Comparison of ENCODE assay signal across 2 cellular contexts in the genomic region with DNA sequence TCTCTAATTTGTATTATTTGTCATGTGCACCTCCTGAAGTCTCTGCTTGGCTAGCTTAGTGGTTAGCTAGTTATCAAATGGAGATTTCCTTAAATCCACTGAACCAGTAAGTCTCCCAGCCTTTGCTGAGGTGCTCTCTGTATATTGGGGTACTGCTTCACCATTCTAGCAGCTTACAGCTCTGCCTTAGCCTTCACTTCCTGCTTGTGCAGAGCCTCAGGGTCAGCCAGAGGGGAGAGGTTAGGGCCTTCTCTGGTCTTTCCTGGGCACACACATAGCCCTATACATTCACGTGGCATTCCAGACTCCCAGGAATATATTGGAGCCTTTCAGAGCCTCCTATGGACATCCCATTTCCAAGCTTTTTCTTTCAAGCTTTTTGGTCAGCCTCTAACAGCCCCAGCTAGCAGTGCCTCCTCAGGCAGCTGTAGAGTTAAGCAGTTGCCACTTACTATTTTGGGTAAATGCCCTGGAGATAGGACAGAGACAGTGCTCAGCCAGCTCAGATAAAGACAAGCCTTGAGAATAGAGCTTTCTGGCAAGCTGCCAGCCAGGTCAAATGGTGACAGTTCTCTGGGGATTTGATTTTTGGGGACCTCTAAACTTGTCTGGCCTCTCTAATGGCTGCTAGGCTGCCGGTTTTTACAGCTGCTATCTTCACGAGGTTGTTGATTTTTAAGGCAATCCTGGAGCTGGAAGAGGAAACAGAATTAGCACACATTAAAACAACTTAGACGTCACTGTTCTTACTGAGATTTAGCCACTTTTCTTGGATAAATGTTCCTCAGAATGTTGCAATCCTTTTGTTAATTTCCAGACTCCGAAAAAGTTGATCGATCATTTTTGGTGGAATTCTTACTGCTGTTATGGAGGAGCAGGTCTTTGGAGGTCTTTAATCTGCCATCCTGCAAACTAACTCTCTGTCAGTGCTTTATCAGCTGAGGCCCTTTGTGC.
TF ChIP-seq lines count a peak whose summit lies in the region.

No MANE protein-coding gene starts in this region.

TF ChIP-seq in Ishikawa, 13 proteins besides CTCF, POLR2A, EP300 and RAD21:
- TF ChIP-seq NFIC (IDR thresholded peaks at IDR 0.05) (peak; percentile 52), ZBTB7A (IDR thresholded peaks at IDR 0.05; ENCODE audit: low read depth) (no peak)
TF ChIP-seq in Ishikawa: peak in this region for 1.

TF ChIP-seq in K562, 482 proteins besides CTCF, POLR2A, EP300 and RAD21:
- TF ChIP-seq ZNF507 (tag; conservative IDR thresholded peaks at IDR 0.05) (0 out of 2 replicates have a peak, but pooled peaks have one; percentile 12), EP400 (IDR thresholded peaks at IDR 0.05) (no peak), KDM2B (CRISPR knock-in tag; IDR thresholded peaks at IDR 0.05) (no peak), NFIX (CRISPR knock-in tag; IDR thresholded peaks at IDR 0.05; ENCODE audit: low read depth) (peak; percentile 88), CBFA2T3 (IDR thresholded peaks at IDR 0.05) (0 out of 2 replicates have a peak, but pooled peaks have one; percentile 6), NFIC (IDR thresholded peaks at IDR 0.05) (peak; percentile 97)
TF ChIP-seq in K562: peak in this region for 4.
